8 cellular contexts compared by ENCODE assay signal in genomic region chr9:6197330-6197729, GRCh38. TPM values are rescaled to one million over a fixed set of nuclear protein-coding genes. Genes with fewer than 3 reads are reported as not detected.
A peak's percentile ranks its signal among the peaks of the same experiment; 100 is the strongest.
DNase-seq lines count a peak whose midpoint lies in the region; ATAC-seq and TF ChIP-seq lines count a peak whose summit lies in the region.

No MANE protein-coding gene starts in this region.

- H3K27ac Mint-ChIP-seq in WTC11, result no peak overlapping the region

- H3K4me1 ChIP-seq in right cardiac atrium (ENCODE audit: control insufficient read depth, insufficient read depth, low read length) (no peaks in the 10 kb centered on the region), thyroid gland (peaks cover 0 to 5% of the 10 kb centered on the region in 2 donors)

- H3K9me3 ChIP-seq in right cardiac atrium (ENCODE audit: control insufficient read depth, low read length), result no peaks in the 10 kb centered on the region
- H3K9me3 ChIP-seq in thyroid gland, result no peaks in the 10 kb centered on the region

- H3K9me3 Mint-ChIP-seq in WTC11, result no peaks in the 10 kb centered on the region

- ATAC-seq in WTC11 (peak; percentile 91), right cardiac atrium (peak; percentile 74 to 90), HG03354 (IDR thresholded peaks at IDR 0.05; ENCODE audit: poor library complexity, severe bottlenecking, unreplicated experiment) (no peak), GM21367 (IDR thresholded peaks at IDR 0.05; ENCODE audit: unreplicated experiment) (no peak)

- TF ChIP-seq POLR2A in thyroid gland (IDR thresholded peaks at IDR 0.05), result no peak

- no peak overlapping the region for H3K27ac ChIP-seq in right cardiac atrium (ENCODE audit: low read length)
- H3K27ac ChIP-seq in thyroid gland, result no peak overlapping the region

- TF ChIP-seq CTCF in WTC11 (IDR thresholded peaks at IDR 0.05) (peak; percentile 52), thyroid gland (IDR thresholded peaks at IDR 0.05) (peak; percentile 13 to 74 (median 45))

- H3K27me3 ChIP-seq in right cardiac atrium (ENCODE audit: control insufficient read depth, insufficient read depth) (no peaks in the 10 kb centered on the region), thyroid gland (no peaks in the 10 kb centered on the region)

- no peaks in the 10 kb centered on the region for H3K36me3 Mint-ChIP-seq in WTC11

- H3K4me1 Mint-ChIP-seq in WTC11, result peaks cover 5% of the 10 kb centered on the region

- no peaks in the 10 kb centered on the region; the same call in 1 of the 2 replicates for H3K27me3 Mint-ChIP-seq in WTC11 (ENCODE audit: low read depth)

- H3K4me3 Mint-ChIP-seq in WTC11, result no peak overlapping the region

- H3K4me3 ChIP-seq in right cardiac atrium (ENCODE audit: low read length) (no peak overlapping the region), thyroid gland (replicated peaks in 1 of 3) (no peak overlapping the region)

- intact Hi-C loops in right cardiac atrium (cut with DNase I) (loop anchor here (1.0 to 5.0 kb wide), 2 partner anchors 109 to 110 kb away; no protein-coding TSS in a partner anchor), thyroid gland (cut with DNase I) (loop anchor here (5.0 kb wide), 1 partner anchor 110 kb away; no protein-coding TSS in a partner anchor)

- DNase-seq in NCI-H1092 treated with DMSO at 0.1 percent for 48 hours (lab: John Stamatoyannopoulos, UW), result peak; percentile 12
- DNase-seq in NCI-H1092 (lab: John Stamatoyannopoulos, UW), result no peak
- DNase-seq in WTC11 (ENCODE audit: low spot score), result no peak
- DNase-seq in right cardiac atrium, result peak in 1 of 3 donors; percentile 40
- peak in 1 of 2 donors; percentile 14 for DNase-seq in thyroid gland
- DNase-seq in NCI-H2171 (lab: John Stamatoyannopoulos, UW), result no peak

- WGBS in right cardiac atrium, result 36% methylated on average over 3 of the region's 3 CpGs
- 59 to 63% methylated on average over 3 of the region's 3 CpGs for WGBS in thyroid gland, 2 donors

- H3K36me3 ChIP-seq in thyroid gland, result no peaks in the 10 kb centered on the region

- POLR2A ChIA-PET in WTC11 (lab: Charles Lee), result no interaction called here

- CTCF ChIA-PET in WTC11 (lab: Charles Lee), result interaction anchor here (0.6 to 6.3 kb wide), 13 partner anchors 10 to 311 kb away, joined by 3 to 79 read pairs (median 4); no protein-coding TSS in a partner anchor

TF ChIP-seq in WTC11, 78 proteins besides CTCF, POLR2A, EP300 and RAD21 (continues in another document):
- TF ChIP-seq, protein P1, sequence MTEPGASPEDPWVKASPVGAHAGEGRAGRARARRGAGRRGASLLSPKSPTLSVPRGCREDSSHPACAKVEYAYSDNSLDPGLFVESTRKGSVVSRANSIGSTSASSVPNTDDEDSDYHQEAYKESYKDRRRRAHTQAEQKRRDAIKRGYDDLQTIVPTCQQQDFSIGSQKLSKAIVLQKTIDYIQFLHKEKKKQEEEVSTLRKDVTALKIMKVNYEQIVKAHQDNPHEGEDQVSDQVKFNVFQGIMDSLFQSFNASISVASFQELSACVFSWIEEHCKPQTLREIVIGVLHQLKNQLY (CRISPR knock-in tag; IDR thresholded peaks at IDR 0.05), result no peak
- TF ChIP-seq ETV6 (CRISPR knock-in tag; IDR thresholded peaks at IDR 0.05) (no peak), ATF2 (CRISPR knock-in tag; IDR thresholded peaks at IDR 0.05; ENCODE audit: borderline replicate concordance, low read depth) (no peak), ZNF425 (CRISPR knock-in tag; conservative IDR thresholded peaks at IDR 0.05) (no peak), IRF2 (CRISPR knock-in tag; IDR thresholded peaks at IDR 0.05; ENCODE audit: borderline replicate concordance, low read depth) (no peak), ERG (CRISPR knock-in tag; IDR thresholded peaks at IDR 0.05) (no peak), ARID4B (CRISPR knock-in tag; IDR thresholded peaks at IDR 0.05; ENCODE audit: borderline replicate concordance) (no peak)
- TF ChIP-seq, protein P2, sequence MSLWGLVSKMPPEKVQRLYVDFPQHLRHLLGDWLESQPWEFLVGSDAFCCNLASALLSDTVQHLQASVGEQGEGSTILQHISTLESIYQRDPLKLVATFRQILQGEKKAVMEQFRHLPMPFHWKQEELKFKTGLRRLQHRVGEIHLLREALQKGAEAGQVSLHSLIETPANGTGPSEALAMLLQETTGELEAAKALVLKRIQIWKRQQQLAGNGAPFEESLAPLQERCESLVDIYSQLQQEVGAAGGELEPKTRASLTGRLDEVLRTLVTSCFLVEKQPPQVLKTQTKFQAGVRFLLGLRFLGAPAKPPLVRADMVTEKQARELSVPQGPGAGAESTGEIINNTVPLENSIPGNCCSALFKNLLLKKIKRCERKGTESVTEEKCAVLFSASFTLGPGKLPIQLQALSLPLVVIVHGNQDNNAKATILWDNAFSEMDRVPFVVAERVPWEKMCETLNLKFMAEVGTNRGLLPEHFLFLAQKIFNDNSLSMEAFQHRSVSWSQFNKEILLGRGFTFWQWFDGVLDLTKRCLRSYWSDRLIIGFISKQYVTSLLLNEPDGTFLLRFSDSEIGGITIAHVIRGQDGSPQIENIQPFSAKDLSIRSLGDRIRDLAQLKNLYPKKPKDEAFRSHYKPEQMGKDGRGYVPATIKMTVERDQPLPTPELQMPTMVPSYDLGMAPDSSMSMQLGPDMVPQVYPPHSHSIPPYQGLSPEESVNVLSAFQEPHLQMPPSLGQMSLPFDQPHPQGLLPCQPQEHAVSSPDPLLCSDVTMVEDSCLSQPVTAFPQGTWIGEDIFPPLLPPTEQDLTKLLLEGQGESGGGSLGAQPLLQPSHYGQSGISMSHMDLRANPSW (CRISPR knock-in tag; conservative IDR thresholded peaks at IDR 0.05; ENCODE audit: low read depth), result no peak

RNA-seq across cellular contexts. Expression of gene IL33, which starts 18.3 kb away (rescaled TPM):
- total RNA-seq in WTC11 (2021) (0.07 TPM in 1 of 3 replicates, not detected in the others), right cardiac atrium (10 to 100 TPM; 45.2 to 79.1 (median 57.0) TPM), thyroid gland (10 to 100 TPM; 15.7 to 33.9 (median 19.9) TPM)
- 42.0 TPM for polyA plus RNA-seq in right cardiac atrium

Comparison
In these comparisons a context has a peak if more than half of its experiments do, and no peak if none do; other contexts are left out.
1. ATAC-seq: peak in WTC11 (single experiment) and right cardiac atrium (2 of 2); none in HG03354 (single experiment) and GM21367 (single experiment).
2. RNA of gene IL33, which starts 18.3 kb away (total RNA-seq): 45.2 to 79.1 TPM in right cardiac atrium and 15.7 to 33.9 TPM in thyroid gland; 0.07 TPM in WTC11; every median in the first group is over 10 times any median in the second.